ENCODE assay signal across 8 cellular contexts in the genomic region with DNA sequence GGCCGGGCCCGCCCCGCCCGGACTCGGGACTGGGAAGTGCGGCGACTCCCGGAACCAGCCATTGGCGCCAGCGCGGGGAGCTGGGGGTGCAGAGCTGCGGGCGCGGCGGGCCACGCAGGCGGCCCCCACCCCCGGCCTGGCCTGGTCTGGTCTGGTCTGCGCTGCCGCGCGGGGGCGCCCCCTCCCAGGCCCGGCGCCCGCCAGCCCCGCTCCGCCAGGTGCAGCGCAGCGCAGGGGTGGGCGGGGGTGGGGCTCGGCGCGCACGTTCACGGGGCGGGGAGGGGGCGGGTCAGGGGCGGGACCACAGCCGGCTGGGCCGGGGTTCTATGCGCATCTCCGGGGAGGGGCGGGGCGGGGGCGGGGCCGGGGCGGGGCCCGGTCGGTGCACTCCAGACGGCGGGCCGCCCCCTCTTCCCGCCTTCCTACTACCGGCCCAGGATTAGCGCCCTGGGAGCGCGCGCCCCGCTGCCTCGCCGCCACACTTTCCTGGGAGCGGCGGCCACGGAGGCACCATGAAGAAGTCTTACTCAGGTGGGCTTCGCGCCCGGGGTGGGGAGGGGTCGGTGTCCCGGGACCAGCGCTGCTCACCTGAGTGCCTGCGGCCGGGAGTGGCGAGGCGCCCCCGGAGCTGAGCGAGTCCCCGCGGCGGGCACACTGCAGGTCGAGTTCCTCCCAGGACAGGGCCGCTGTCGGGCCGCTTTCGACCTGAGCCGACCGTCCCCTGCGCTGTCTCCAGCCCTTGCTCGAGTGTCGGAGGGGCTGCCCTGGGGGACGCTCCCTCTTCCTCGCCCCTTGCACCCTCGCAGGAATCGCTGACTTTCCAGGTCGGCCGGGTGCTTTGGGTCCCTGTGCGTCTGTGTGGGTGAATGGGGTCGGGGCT.
A peak's percentile ranks its signal among the peaks of the same experiment; 100 is the strongest.
DNase-seq lines count a peak whose midpoint lies in the region; ATAC-seq and TF ChIP-seq lines count a peak whose summit lies in the region.

No MANE protein-coding gene starts in this region.

- peak in 2 of 4 donors; percentile 40 to 60 for TF ChIP-seq POLR2A in esophagus squamous epithelium (IDR thresholded peaks at IDR 0.05)

- peak overlapping the region; percentile 79 to 89 (median 88) for H3K27ac ChIP-seq in esophagus squamous epithelium
- no peak overlapping the region for H3K27ac ChIP-seq in neural progenitor cell
- no peak overlapping the region for H3K27ac ChIP-seq in tibial artery

- H3K4me2 ChIP-seq in neural progenitor cell: peak overlapping the region; percentile 94

- H3K9me3 Mint-ChIP-seq in neural progenitor cell: peaks cover 5% of the 10 kb centered on the region

- H2AFZ ChIP-seq in neural progenitor cell (replicated peaks): peak overlapping the region; percentile 81

- H3K4me1 Mint-ChIP-seq in neural progenitor cell: peaks cover 15% of the 10 kb centered on the region

- H3K4me3 Mint-ChIP-seq in neural progenitor cell: peak overlapping the region; percentile 86

- H3K27me3 ChIP-seq in esophagus squamous epithelium: peaks cover 0 to 15% (median 0%) of the 10 kb centered on the region in 4 donors
- H3K27me3 ChIP-seq in neural progenitor cell: peaks cover 41% of the 10 kb centered on the region
- H3K27me3 ChIP-seq in tibial artery: peaks cover 0 to 50% of the 10 kb centered on the region in 2 donors

- peaks cover 20% of the 10 kb centered on the region for H3F3A ChIP-seq in neural progenitor cell (ENCODE audit: low read depth)

- H3K27me3 Mint-ChIP-seq in neural progenitor cell (ENCODE audit: insufficient read depth, low read depth): peaks cover 37% of the 10 kb centered on the region

- peaks cover 6% of the 10 kb centered on the region for H4K20me1 ChIP-seq in neural progenitor cell (ENCODE audit: low read depth)

- no peak overlapping the region for H3K27ac Mint-ChIP-seq in neural progenitor cell

- intact Hi-C loops in esophagus squamous epithelium (cut with DNase I): no loop called here
- intact Hi-C loops in tibial artery (cut with DNase I; ENCODE audit: low total_unique reads): no loop called here

- TF ChIP-seq CTCF in esophagus squamous epithelium (IDR thresholded peaks at IDR 0.05): peak in 4 of 6 experiments; percentile 22 to 54 (median 38)
- peak; percentile 40 for TF ChIP-seq CTCF in neural progenitor cell (IDR thresholded peaks at IDR 0.05)
- no peak for TF ChIP-seq CTCF in tibial artery (IDR thresholded peaks at IDR 0.05)

- peaks cover 10% of the 10 kb centered on the region for H3K79me2 ChIP-seq in neural progenitor cell (ENCODE audit: low read depth)

- DNase-seq in 8988T (peak; percentile 88), NCI-H748 (lab: John Stamatoyannopoulos, UW; ENCODE audit: unreplicated experiment) (peak; percentile 67), esophagus squamous epithelium (lab: John Stamatoyannopoulos, UW) (no peak), neural progenitor cell (ENCODE audit: low spot score) (peak; percentile 88), tibial artery (no peak)
- peak; percentile 78 for DNase-seq in activated T-cell treated with anti-CD3 and anti-CD28 coated beads, Interleukin-2, amount 50 U/mL, for 1 hour

- H3K4me3 ChIP-seq in esophagus squamous epithelium (peak overlapping the region; percentile 51 to 82 (median 70)), neural progenitor cell (peak overlapping the region; percentile 72), tibial artery (peak overlapping the region; percentile 40 to 53)

- H3K36me3 ChIP-seq in esophagus squamous epithelium: no peaks in the 10 kb centered on the region
- H3K36me3 ChIP-seq in neural progenitor cell: no peaks in the 10 kb centered on the region
- no peaks in the 10 kb centered on the region for H3K36me3 ChIP-seq in tibial artery

- H3K4me1 ChIP-seq in esophagus squamous epithelium: peaks cover 32 to 66% (median 39%) of the 10 kb centered on the region in 3 donors
- peaks cover 26% of the 10 kb centered on the region for H3K4me1 ChIP-seq in neural progenitor cell
- H3K4me1 ChIP-seq in tibial artery: peaks cover 0 to 33% (median 13%) of the 10 kb centered on the region in 4 donors

- no peak overlapping the region for H3K9ac ChIP-seq in neural progenitor cell

- ATAC-seq in GM18520 (IDR thresholded peaks at IDR 0.05; ENCODE audit: unreplicated experiment) (peak; percentile 65), HG03103 (IDR thresholded peaks at IDR 0.05; ENCODE audit: low read depth, unreplicated experiment) (peak; percentile 55)

- no peaks in the 10 kb centered on the region for H3K9me3 ChIP-seq in esophagus squamous epithelium
- H3K9me3 ChIP-seq in neural progenitor cell (ENCODE audit: low read depth): no peaks in the 10 kb centered on the region
- H3K9me3 ChIP-seq in tibial artery: no peaks in the 10 kb centered on the region

- no peaks in the 10 kb centered on the region for H3K36me3 Mint-ChIP-seq in neural progenitor cell

- WGBS in esophagus squamous epithelium, 2 donors: no CpG with 5 or more reads among the region's 98 CpGs

Comparison
In these comparisons a context has a peak if more than half of its experiments do, and no peak if none do; other contexts are left out.
1. DNase-seq: peak in 8988T (single experiment), NCI-H748 (single experiment), activated T-cell treated with anti-CD3 and anti-CD28 coated beads, Interleukin-2, amount 50 U/mL, for 1 hour (single experiment) and neural progenitor cell (single experiment); none in esophagus squamous epithelium (single experiment) and tibial artery (0 of 2).
2. H3K27ac ChIP-seq: peak in esophagus squamous epithelium (4 of 4); none in neural progenitor cell (single experiment) and tibial artery (0 of 2).
3. CTCF ChIP-seq: peak in esophagus squamous epithelium (4 of 6) and neural progenitor cell (single experiment); none in tibial artery (0 of 2).
4. Peak in every context shown above with its lines, with median percentiles within 50 percentile points of each other: H3K4me3 ChIP-seq.